ENCODE assay signal across 25 cellular contexts in the genomic region with DNA sequence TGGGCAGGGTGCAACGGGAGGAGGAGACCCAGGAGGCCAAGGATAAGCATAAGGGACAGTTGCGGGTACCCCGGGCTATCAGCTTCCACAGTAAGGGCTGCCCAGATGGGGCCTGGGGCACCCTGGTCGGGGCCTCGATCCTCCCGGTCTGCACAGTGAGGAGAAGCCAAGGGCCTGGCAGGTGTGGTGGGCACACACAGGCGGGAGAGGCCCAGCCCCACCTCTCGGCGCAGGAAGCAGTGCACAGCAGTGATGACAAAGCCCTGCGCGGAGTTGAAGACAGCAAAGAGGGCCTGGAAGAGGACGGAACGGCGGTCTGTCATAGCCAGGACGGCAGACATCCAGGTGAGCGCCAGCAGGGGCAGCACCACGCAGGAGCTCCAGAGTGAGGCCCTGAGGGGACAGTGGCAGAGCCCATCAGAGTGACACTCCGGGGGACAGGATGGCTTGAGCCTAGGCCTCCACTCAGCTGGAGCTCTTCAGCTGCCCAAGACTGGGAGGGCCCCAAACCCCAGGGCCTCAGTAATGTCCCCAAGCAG. TPM values are rescaled to one million over a fixed set of nuclear protein-coding genes. Genes with fewer than 3 reads are reported as not detected.
"Had no signal": no experiment of that assay in that cellular context is flagged by ENCODE, and none has a peak within 500 bp of the region (broad histone marks: within the 10 kb centered on the region; RNA-seq: fewer than 3 reads in every experiment).

No MANE protein-coding gene starts in this region.

- H3K27ac Mint-ChIP-seq: activated B cell treated with CpG ODN at 0.5 μM for 24 hours; activated CD4-positive, alpha-beta T cell treated with anti-CD3 and anti-CD28 coated beads for 36 hours; activated naive CD8-positive, alpha-beta T cell; activated T-cell treated with anti-CD3 and anti-CD28 coated beads, Interleukin-2, amount 50 U/mL, for 24 hours; activated T-helper 2 cell treated with anti-CD3 and anti-CD28 coated beads, Interferon-gamma antibody, Interleukin-2, Interleukin-4, amounts not matched to agents 10 μg/mL and 5 μg/mL and 100 μg/mL, durations not matched to agents 14 hours and 24 hours and 36 hours; dendritic cell treated with granulocyte-macrophage colony-stimulating factor and Interleukin-4, amounts not matched to agents 40 ng/mL and 50 ng/mL, for 4 days; naive thymus-derived CD4-positive, alpha-beta T cell; stimulated activated naive CD8-positive, alpha-beta T cell treated with anti-CD3 and anti-CD28 coated beads, Interleukin-15, Interleukin-2, amounts not matched to agents 100 ng/mL and 50 ng/mL, for 24 hours had no signal

- H3K36me3 Mint-ChIP-seq: activated naive CD8-positive, alpha-beta T cell; naive thymus-derived CD4-positive, alpha-beta T cell had no signal

- H2AFZ ChIP-seq: hepatocyte had no signal

- H3K4me3 Mint-ChIP-seq: activated B cell treated with CpG ODN at 0.5 μM for 24 hours; activated CD4-positive, alpha-beta T cell treated with anti-CD3 and anti-CD28 coated beads for 36 hours; activated naive CD8-positive, alpha-beta T cell; activated T-cell treated with anti-CD3 and anti-CD28 coated beads, Interleukin-2, amount 50 U/mL, for 24 hours; dendritic cell treated with granulocyte-macrophage colony-stimulating factor and Interleukin-4, amounts not matched to agents 40 ng/mL and 50 ng/mL, for 4 days; naive thymus-derived CD4-positive, alpha-beta T cell; neural crest cell; stimulated activated naive CD8-positive, alpha-beta T cell treated with anti-CD3 and anti-CD28 coated beads, Interleukin-15, Interleukin-2, amounts not matched to agents 100 ng/mL and 50 ng/mL, for 24 hours had no signal

- H3K9me3 Mint-ChIP-seq: activated B cell treated with CpG ODN at 0.5 μM for 24 hours; activated T-cell treated with anti-CD3 and anti-CD28 coated beads, Interleukin-2, amount 50 U/mL, for 24 hours; activated T-helper 2 cell treated with anti-CD3 and anti-CD28 coated beads, Interferon-gamma antibody, Interleukin-2, Interleukin-4, amounts not matched to agents 10 μg/mL and 5 μg/mL and 100 μg/mL, durations not matched to agents 14 hours and 24 hours and 36 hours; dendritic cell treated with granulocyte-macrophage colony-stimulating factor and Interleukin-4, amounts not matched to agents 40 ng/mL and 50 ng/mL, for 4 days; naive thymus-derived CD4-positive, alpha-beta T cell; neural crest cell; stimulated activated naive CD8-positive, alpha-beta T cell treated with anti-CD3 and anti-CD28 coated beads, Interleukin-15, Interleukin-2, amounts not matched to agents 100 ng/mL and 50 ng/mL, for 24 hours had no signal

- H3K4me2 ChIP-seq: hepatocyte had no signal

- H3K79me2 ChIP-seq: hepatocyte had no signal

- H3K9me3 ChIP-seq: adrenal gland, left ventricle myocardium inferior, ovary, psoas muscle, right atrium auricular region, tibial artery had no signal

- FAIRE-seq: TTC549 had no signal

- H3K36me3 ChIP-seq: adrenal gland, left ventricle myocardium inferior, ovary, right atrium auricular region, tibial artery had no signal

- H3K27ac ChIP-seq: adrenal gland, hepatocyte, left ventricle myocardium inferior, ovary, psoas muscle, right atrium auricular region, tibial artery had no signal

- H3K4me3 ChIP-seq: adrenal gland, hepatocyte, left ventricle myocardium inferior, ovary, psoas muscle, right atrium auricular region, tibial artery had no signal

- H3K27me3 Mint-ChIP-seq: activated CD4-positive, alpha-beta T cell treated with anti-CD3 and anti-CD28 coated beads for 36 hours; activated naive CD8-positive, alpha-beta T cell; activated T-cell treated with anti-CD3 and anti-CD28 coated beads, Interleukin-2, amount 50 U/mL, for 24 hours; naive thymus-derived CD4-positive, alpha-beta T cell; stimulated activated naive CD8-positive, alpha-beta T cell treated with anti-CD3 and anti-CD28 coated beads, Interleukin-15, Interleukin-2, amounts not matched to agents 100 ng/mL and 50 ng/mL, for 24 hours had no signal

- H3K4me1 Mint-ChIP-seq: activated B cell treated with CpG ODN at 0.5 μM for 24 hours, neural crest cell had no signal

- H3K4me1 ChIP-seq: adrenal gland, left ventricle myocardium inferior, psoas muscle, right atrium auricular region, tibial artery had no signal

- ATAC-seq: activated CD4-positive, alpha-beta T cell treated with anti-CD3 and anti-CD28 coated beads for 36 hours; naive thymus-derived CD4-positive, alpha-beta T cell; psoas muscle had no signal

- H3K27me3 ChIP-seq: adrenal gland, hepatocyte, ovary, right atrium auricular region, tibial artery had no signal

- DNase-seq: activated B cell treated with CpG ODN at 0.5 μM for 24 hours; activated CD4-positive, alpha-beta T cell treated with anti-CD3 and anti-CD28 coated beads for 36 hours; activated CD4-positive, alpha-beta T cell treated with anti-CD3 and anti-CD28 coated beads, Interleukin-2, amount 50 U/mL, for 4 hours; activated CD8-positive, alpha-beta memory T cell treated with anti-CD3 and anti-CD28 coated beads for 24 hours; activated CD8-positive, alpha-beta memory T cell treated with anti-CD3 and anti-CD28 coated beads, Interleukin-2, amount 50 U/mL, for 4 hours; activated naive CD4-positive, alpha-beta T cell; activated T-cell treated with anti-CD3 and anti-CD28 coated beads, Interleukin-2, amount 50 U/mL, for 24 hours; adrenal gland; effector CD8-positive, alpha-beta T cell; foreskin melanocyte; left ventricle myocardium inferior; naive thymus-derived CD4-positive, alpha-beta T cell; ovary; psoas muscle; stimulated activated CD4-positive, alpha-beta T cell treated with anti-CD3 and anti-CD28 coated beads, Interleukin-12 subunit alpha, Interleukin-12 subunit beta, amount 100 ng/mL, for 4 hours; T-helper 1 cell; tibial artery had no signal

RNA-seq across cellular contexts. Expression of gene COL16A1, which starts 29.0 kb away (rescaled TPM):
- total RNA-seq: activated T-helper 2 cell treated with anti-CD3 and anti-CD28 coated beads, Interferon-gamma antibody, Interleukin-2, Interleukin-4, amounts not matched to agents 10 μg/mL and 5 μg/mL and 100 μg/mL, durations not matched to agents 14 hours and 24 hours and 36 hours had no signal

RNA-seq across cellular contexts. Expression of gene ADGRB2, which starts 31.3 kb away (rescaled TPM):
- polyA plus RNA-seq: naive thymus-derived CD4-positive, alpha-beta T cell had no signal
